6 cellular contexts compared by ENCODE assay signal in genomic region chr14:105776112-105776511, GRCh38.
A peak's percentile ranks its signal among the peaks of the same experiment; 100 is the strongest.
DNase-seq lines count a peak whose midpoint lies in the region; ATAC-seq and TF ChIP-seq lines count a peak whose summit lies in the region.
"Not testable (repeated sequence)": the region's sequence is repeated elsewhere in the genome, so short reads cannot be mapped to it uniquely, and the experiment has no call there.

No MANE protein-coding gene starts in this region.

- POLR2A ChIA-PET in activated B cell treated with CpG ODN at 0.5 μM for 24 hours (lab: Charles Lee): interaction anchor here (0.7 to 7.4 kb wide), 5 partner anchors 17 to 96 kb away, joined by 3 to 96 read pairs (median 4); no protein-coding TSS in a partner anchor

- H3K79me2 ChIP-seq in OCI-LY1 (ENCODE audit: insufficient read depth, low read length): not testable (repeated sequence)

- H2AFZ ChIP-seq in OCI-LY1 (ENCODE audit: low read length): not testable (repeated sequence)

- CTCF ChIA-PET in activated B cell treated with CpG ODN at 0.5 μM for 24 hours (lab: Charles Lee): interaction anchor here (0.8 kb wide), 1 partner anchor 42 kb away, joined by 3 read pairs; no protein-coding TSS in a partner anchor

- H3K4me1 ChIP-seq in BLaER1 treated with 17β-estradiol and CSF1 and Interleukin-3, amounts not matched to agents 10 nM and 100 nM: peaks cover 10 to 32% (median 24%) of the 10 kb centered on the region in 10 experiments; a peak in 19 of 20 replicates
- H3K4me1 ChIP-seq in OCI-LY1 (ENCODE audit: insufficient read depth, low read length, severe bottlenecking): peaks cover 13% of the 10 kb centered on the region

- peaks cover 60% of the 10 kb centered on the region for H3K4me1 Mint-ChIP-seq in activated B cell treated with CpG ODN at 0.5 μM for 24 hours
- H3K4me1 Mint-ChIP-seq in activated naive CD8-positive, alpha-beta T cell treated with anti-CD3 and anti-CD28 coated beads for 36 hours: not testable (repeated sequence)
- peaks cover 43 to 64% (median 53%) of the 10 kb centered on the region in 3 donors for H3K4me1 Mint-ChIP-seq in naive B cell
- peaks cover 49 to 73% of the 10 kb centered on the region in 2 donors for H3K4me1 Mint-ChIP-seq in stimulated activated naive B cell treated with anti-CD40 and anti-IgM and Interleukin-4, amounts not matched to agents 10 μg/mL and 1 μg/mL and 100 μg/mL, for 72 hours

- H3K36me3 ChIP-seq in BLaER1 treated with 17β-estradiol and CSF1 and Interleukin-3, amounts not matched to agents 10 nM and 100 nM; OCI-LY1 (ENCODE audit: insufficient read depth, low read length): not testable (repeated sequence)

- peak overlapping the region; percentile 89 for H3K27ac Mint-ChIP-seq in activated B cell treated with CpG ODN at 0.5 μM for 24 hours
- peak overlapping the region; percentile 34 for H3K27ac Mint-ChIP-seq in activated naive CD8-positive, alpha-beta T cell treated with anti-CD3 and anti-CD28 coated beads for 36 hours
- peak overlapping the region; percentile 88 to 98 (median 96) for H3K27ac Mint-ChIP-seq in naive B cell
- H3K27ac Mint-ChIP-seq in stimulated activated naive B cell treated with anti-CD40 and anti-IgM and Interleukin-4, amounts not matched to agents 10 μg/mL and 1 μg/mL and 100 μg/mL, for 72 hours: peak overlapping the region; percentile 99

- not testable (repeated sequence) for TF ChIP-seq CTCF in OCI-LY1 (IDR thresholded peaks at IDR 0.05; ENCODE audit: low read length); activated B cell treated with CpG ODN at 0.5 μM for 24 hours (IDR thresholded peaks at IDR 0.05)

- H3K9me3 Mint-ChIP-seq in activated B cell treated with CpG ODN at 0.5 μM for 24 hours (peaks cover 12% of the 10 kb centered on the region), naive B cell (peaks cover 7 to 36% (median 30%) of the 10 kb centered on the region in 7 donors)
- H3K9me3 Mint-ChIP-seq in activated naive CD8-positive, alpha-beta T cell treated with anti-CD3 and anti-CD28 coated beads for 36 hours: peaks cover 21% of the 10 kb centered on the region
- H3K9me3 Mint-ChIP-seq in stimulated activated naive B cell treated with anti-CD40 and anti-IgM and Interleukin-4, amounts not matched to agents 10 μg/mL and 1 μg/mL and 100 μg/mL, for 72 hours: peaks cover 29 to 30% of the 10 kb centered on the region in 2 donors

- peaks cover 36% of the 10 kb centered on the region for H3K36me3 Mint-ChIP-seq in activated B cell treated with CpG ODN at 0.5 μM for 24 hours (ENCODE audit: low read depth)
- H3K36me3 Mint-ChIP-seq in activated naive CD8-positive, alpha-beta T cell treated with anti-CD3 and anti-CD28 coated beads for 36 hours: not testable (repeated sequence)
- peaks cover 22 to 33% of the 10 kb centered on the region in 2 donors for H3K36me3 Mint-ChIP-seq in naive B cell
- peaks cover 62 to 73% of the 10 kb centered on the region in 2 donors for H3K36me3 Mint-ChIP-seq in stimulated activated naive B cell treated with anti-CD40 and anti-IgM and Interleukin-4, amounts not matched to agents 10 μg/mL and 1 μg/mL and 100 μg/mL, for 72 hours

- H3F3A ChIP-seq in OCI-LY1 (ENCODE audit: insufficient read depth, low read length): not testable (repeated sequence)

- H4K20me1 ChIP-seq in BLaER1 treated with 17β-estradiol and CSF1 and Interleukin-3, amounts not matched to agents 10 nM and 100 nM; OCI-LY1 (ENCODE audit: insufficient read depth, low read length): not testable (repeated sequence)

- H3K27me3 ChIP-seq in BLaER1 treated with 17β-estradiol and CSF1 and Interleukin-3, amounts not matched to agents 10 nM and 100 nM; OCI-LY1 (ENCODE audit: insufficient read depth, low read length): not testable (repeated sequence)

- H3K4me2 ChIP-seq in BLaER1 treated with 17β-estradiol and CSF1 and Interleukin-3, amounts not matched to agents 10 nM and 100 nM: peak overlapping the region in 10 of 11 experiments; percentile 55 to 77 (median 68); a peak in 14 of 22 replicates
- H3K4me2 ChIP-seq in OCI-LY1 (ENCODE audit: low read length): peak overlapping the region; percentile 29; the same call in 1 of the 2 replicates

- DNase-seq in activated B cell treated with CpG ODN at 0.5 μM for 24 hours; activated naive CD8-positive, alpha-beta T cell treated with anti-CD3 and anti-CD28 coated beads for 36 hours; naive B cell; stimulated activated naive B cell treated with anti-CD40 and anti-IgM and Interleukin-4, amounts not matched to agents 10 μg/mL and 1 μg/mL and 100 μg/mL, for 72 hours: not testable (repeated sequence)

- not testable (repeated sequence) for H3K9me2 ChIP-seq in OCI-LY1 (ENCODE audit: low read depth, low read length)

- not testable (repeated sequence) for H3K27me3 Mint-ChIP-seq in activated B cell treated with CpG ODN at 0.5 μM for 24 hours; activated naive CD8-positive, alpha-beta T cell treated with anti-CD3 and anti-CD28 coated beads for 36 hours; naive B cell
- peaks cover 6 to 23% of the 10 kb centered on the region in 2 donors for H3K27me3 Mint-ChIP-seq in stimulated activated naive B cell treated with anti-CD40 and anti-IgM and Interleukin-4, amounts not matched to agents 10 μg/mL and 1 μg/mL and 100 μg/mL, for 72 hours

- 0 out of 22 replicates have a peak overlapping the region, but pooled peaks of 2 of the 11 experiments have one; percentile 15 to 29 for H3K9ac ChIP-seq in BLaER1 treated with 17β-estradiol and CSF1 and Interleukin-3, amounts not matched to agents 10 nM and 100 nM
- peak overlapping the region; percentile 53; the same call in 1 of the 2 replicates for H3K9ac ChIP-seq in OCI-LY1 (ENCODE audit: low read length)

- H3K4me3 Mint-ChIP-seq in activated B cell treated with CpG ODN at 0.5 μM for 24 hours (peak overlapping the region; percentile 94), naive B cell (peak overlapping the region in 7 of 8 donors; percentile 91 to 98 (median 93))
- H3K4me3 Mint-ChIP-seq in activated naive CD8-positive, alpha-beta T cell treated with anti-CD3 and anti-CD28 coated beads for 36 hours: not testable (repeated sequence)
- peak overlapping the region; percentile 96 for H3K4me3 Mint-ChIP-seq in stimulated activated naive B cell treated with anti-CD40 and anti-IgM and Interleukin-4, amounts not matched to agents 10 μg/mL and 1 μg/mL and 100 μg/mL, for 72 hours

- ATAC-seq in activated B cell treated with CpG ODN at 0.5 μM for 24 hours (ENCODE audit: low read depth); naive B cell (ENCODE audit: low read depth in 2 of 2): not testable (repeated sequence)
- peak in 1 of 2 donors; percentile 3 for ATAC-seq in stimulated activated naive B cell treated with anti-CD40 and anti-IgM and Interleukin-4, amounts not matched to agents 10 μg/mL and 1 μg/mL and 100 μg/mL, for 72 hours (replicated peaks)

- peaks cover 36 to 46% (median 44%) of the 10 kb centered on the region in 11 experiments for H3K9me3 ChIP-seq in BLaER1 treated with 17β-estradiol and CSF1 and Interleukin-3, amounts not matched to agents 10 nM and 100 nM (replicated peaks in 1 of 11)
- H3K9me3 ChIP-seq in OCI-LY1 (ENCODE audit: low read length): not testable (repeated sequence)

- H3K27ac ChIP-seq in BLaER1 treated with 17β-estradiol and CSF1 and Interleukin-3, amounts not matched to agents 10 nM and 100 nM: peak overlapping the region in 1 of 11 experiments; percentile 7; a peak in 1 of 22 replicates
- H3K27ac ChIP-seq in OCI-LY1 (ENCODE audit: low read depth, low read length, poor library complexity, severe bottlenecking): peak overlapping the region; percentile 80

- not testable (repeated sequence) for H3K4me3 ChIP-seq in BLaER1 treated with 17β-estradiol and CSF1 and Interleukin-3, amounts not matched to agents 10 nM and 100 nM
- H3K4me3 ChIP-seq in OCI-LY1 (ENCODE audit: low read depth, low read length, poor library complexity, severe bottlenecking): peak overlapping the region; percentile 53

- intact Hi-C loops in activated B cell treated with CpG ODN at 0.5 μM for 24 hours (cut with micrococcal nuclease): loop anchor here (5.0 kb wide), 1 partner anchor 76 kb away; no protein-coding TSS in a partner anchor

Comparison
In these comparisons a context has a peak if more than half of its experiments do, and no peak if none do; other contexts are left out.
1. H3K27ac Mint-ChIP-seq: peak in every context shown above with its lines; median percentile 99 in stimulated activated naive B cell treated with anti-CD40 and anti-IgM and Interleukin-4, amounts not matched to agents 10 μg/mL and 1 μg/mL and 100 μg/mL, for 72 hours; 96 in naive B cell; 89 in activated B cell treated with CpG ODN at 0.5 μM for 24 hours; 34 in activated naive CD8-positive, alpha-beta T cell treated with anti-CD3 and anti-CD28 coated beads for 36 hours.